16 cellular contexts compared by ENCODE assay signal in genomic region chr16:74574146-74574545, GRCh38.
"Had no signal": no experiment of that assay in that cellular context is flagged by ENCODE, and none has a peak within 500 bp of the region (broad histone marks: within the 10 kb centered on the region; RNA-seq: fewer than 3 reads in every experiment).

No MANE protein-coding gene starts in this region.

- H3K9me3 Mint-ChIP-seq: activated CD4-positive, alpha-beta memory T cell treated with anti-CD3 and anti-CD28 coated beads, Interleukin-2, amount 10 ng/mL, durations not matched to agents 7 days and 5 days; activated naive CD8-positive, alpha-beta T cell treated with anti-CD3 and anti-CD28 coated beads, Interleukin-2, amount 10 ng/mL, durations not matched to agents 7 days and 5 days; neural crest cell had no signal

- H3K9me3 ChIP-seq: breast epithelium, esophagus muscularis mucosa, left lung, ovary, suprapubic skin, upper lobe of left lung had no signal

- ATAC-seq: left lung had no signal

- H3K27ac ChIP-seq: breast epithelium, esophagus muscularis mucosa, left lung, ovary, suprapubic skin, upper lobe of left lung had no signal

- H3K27me3 Mint-ChIP-seq: activated CD4-positive, alpha-beta memory T cell treated with anti-CD3 and anti-CD28 coated beads, Interleukin-2, amount 10 ng/mL, durations not matched to agents 7 days and 5 days; activated naive CD8-positive, alpha-beta T cell treated with anti-CD3 and anti-CD28 coated beads, Interleukin-2, amount 10 ng/mL, durations not matched to agents 7 days and 5 days had no signal

- H3K36me3 ChIP-seq: breast epithelium, esophagus muscularis mucosa, left lung, ovary, suprapubic skin, upper lobe of left lung had no signal

- H3K27ac Mint-ChIP-seq: activated CD4-positive, alpha-beta memory T cell treated with anti-CD3 and anti-CD28 coated beads, Interleukin-2, amount 10 ng/mL, durations not matched to agents 7 days and 5 days; activated naive CD8-positive, alpha-beta T cell treated with anti-CD3 and anti-CD28 coated beads, Interleukin-2, amount 10 ng/mL, durations not matched to agents 7 days and 5 days had no signal

- H3K4me1 ChIP-seq: breast epithelium had no signal

- DNase-seq: activated CD4-positive, alpha-beta memory T cell treated with anti-CD3 and anti-CD28 coated beads, Interleukin-2, amount 10 ng/mL, durations not matched to agents 7 days and 5 days; activated CD4-positive, alpha-beta T cell treated with anti-CD3 and anti-CD28 coated beads for 1 hour; activated CD8-positive, alpha-beta memory T cell treated with anti-CD3 and anti-CD28 coated beads, Interleukin-2, amount 50 U/mL, for 48 hours; activated naive CD8-positive, alpha-beta T cell treated with anti-CD3 and anti-CD28 coated beads, Interleukin-2, amount 10 ng/mL, durations not matched to agents 7 days and 5 days; anterior cingulate cortex; dorsolateral prefrontal cortex; islet precursor cell; left lung; ovary; stimulated activated CD4-positive, alpha-beta T cell treated with anti-CD3 and anti-CD28 coated beads, Interleukin-12 subunit alpha, Interleukin-12 subunit beta, amount 100 ng/mL, for 4 hours; stimulated activated naive CD4-positive, alpha-beta T cell; upper lobe of left lung had no signal

- H3K4me3 Mint-ChIP-seq: activated CD4-positive, alpha-beta memory T cell treated with anti-CD3 and anti-CD28 coated beads, Interleukin-2, amount 10 ng/mL, durations not matched to agents 7 days and 5 days; activated naive CD8-positive, alpha-beta T cell treated with anti-CD3 and anti-CD28 coated beads, Interleukin-2, amount 10 ng/mL, durations not matched to agents 7 days and 5 days; neural crest cell had no signal

- H3K27me3 ChIP-seq: breast epithelium, dorsolateral prefrontal cortex, esophagus muscularis mucosa, left lung, ovary, suprapubic skin, upper lobe of left lung had no signal

- H3K4me3 ChIP-seq: breast epithelium, dorsolateral prefrontal cortex, esophagus muscularis mucosa, left lung, ovary, suprapubic skin, upper lobe of left lung had no signal
